8 cellular contexts compared by ENCODE assay signal in genomic region chr5:74766887-74767578, GRCh38.
DNase-seq lines count a peak whose midpoint lies in the region; FAIRE-seq and TF ChIP-seq lines count a peak whose summit lies in the region.

TSS of gene GFM2 (minus strand) at chr5:74767117. CDS start at chr5:74763742, 3,375 bp downstream.
TSS of gene NSA2 (plus strand) at chr5:74767249. CDS start at chr5:74767361, 112 bp downstream.

- TF ChIP-seq POLR2A in H54 (IDR thresholded peaks at IDR 0.05; ENCODE audit: low read depth, low read length) = peak; percentile 30
- peak; percentile 75 for TF ChIP-seq POLR2A in Raji (IDR thresholded peaks at IDR 0.05; ENCODE audit: insufficient read depth, low read depth, low read length)

- H3K36me3 ChIP-seq in Loucy (ENCODE audit: insufficient read depth, low read length) = peaks cover 21% of the 10 kb centered on the region; the same call in 1 of the 2 replicates

- no peaks in the 10 kb centered on the region for H3K27me3 ChIP-seq in Loucy (ENCODE audit: insufficient read depth, low read length, poor library complexity, severe bottlenecking)

- peaks cover 44% of the 10 kb centered on the region for H3K4me1 ChIP-seq in Loucy (ENCODE audit: insufficient read depth, low read length, poor library complexity, severe bottlenecking)

- H3K79me2 ChIP-seq in Loucy (ENCODE audit: insufficient read depth, low read length) = peaks cover 69% of the 10 kb centered on the region

- peak within 1 kb of the TSS; percentile 99 for H2AFZ ChIP-seq in Loucy (ENCODE audit: low read length)

- peak within 1 kb of the TSS; percentile 83 for H3K9ac ChIP-seq in Loucy (ENCODE audit: low read depth, low read length, poor library complexity, severe bottlenecking)

- no peaks in the 10 kb centered on the region for H3F3A ChIP-seq in Loucy (ENCODE audit: low read depth)

- peak within 1 kb of the TSS; percentile 93 to 99 (median 96) for H3K27ac Mint-ChIP-seq in nephron
- H3K27ac Mint-ChIP-seq in stimulated activated naive CD8-positive, alpha-beta T cell treated with anti-CD3 and anti-CD28 coated beads, Interleukin-15, Interleukin-2, amounts not matched to agents 100 ng/mL and 50 ng/mL, for 24 hours = peak within 1 kb of the TSS; percentile 99

- peaks cover 37% of the 10 kb centered on the region for H4K20me1 ChIP-seq in Loucy (ENCODE audit: insufficient read depth, low read length, poor library complexity, severe bottlenecking)

- DNase-seq in EL (peak; percentile 94), H54 (ENCODE audit: insufficient read length, low spot score) (peak; percentile 44), fibroblast of pulmonary artery (ENCODE audit: low read depth) (peak; percentile 96)
- DNase-seq in activated effector memory CD4-positive, alpha-beta T cell treated with Interleukin-2 at 50 U/mL for 16 hours = peak; percentile 92

- H3K36me3 Mint-ChIP-seq in nephron (ENCODE audit: low read depth) = peaks cover 27% of the 10 kb centered on the region
- peaks cover 37% of the 10 kb centered on the region for H3K36me3 Mint-ChIP-seq in stimulated activated naive CD8-positive, alpha-beta T cell treated with anti-CD3 and anti-CD28 coated beads, Interleukin-15, Interleukin-2, amounts not matched to agents 100 ng/mL and 50 ng/mL, for 24 hours (ENCODE audit: low read depth)

- FAIRE-seq in H54 (lab: Jason Lieb, UNC) = peak; percentile 78

- peaks cover 27% of the 10 kb centered on the region for H3K4me1 Mint-ChIP-seq in nephron
- H3K4me1 Mint-ChIP-seq in stimulated activated naive CD8-positive, alpha-beta T cell treated with anti-CD3 and anti-CD28 coated beads, Interleukin-15, Interleukin-2, amounts not matched to agents 100 ng/mL and 50 ng/mL, for 24 hours (ENCODE audit: low read depth) = peaks cover 56% of the 10 kb centered on the region

- TF ChIP-seq CTCF in Loucy (conservative IDR thresholded peaks at IDR 0.05; ENCODE audit: low read length) = no peak
- no peak for TF ChIP-seq CTCF in fibroblast of pulmonary artery (IDR thresholded peaks at IDR 0.05; ENCODE audit: low read length, missing control alignments)
- no peak for TF ChIP-seq CTCF in nephron (IDR thresholded peaks at IDR 0.05; ENCODE audit: unreplicated experiment in 3 of 3)

- no peaks in the 10 kb centered on the region for H3K9me2 ChIP-seq in Loucy (replicated peaks; ENCODE audit: low read depth, low read length)

- H3K9me3 ChIP-seq in Loucy (ENCODE audit: insufficient read depth, low read depth, low read length) = no peaks in the 10 kb centered on the region

- H3K4me3 ChIP-seq in Loucy (ENCODE audit: low read length, poor library complexity, severe bottlenecking) = peak within 1 kb of the TSS; percentile 99
- peak within 1 kb of the TSS; percentile 99 for H3K4me3 ChIP-seq in fibroblast of pulmonary artery (replicated peaks; ENCODE audit: low read depth, low read length)

- H3K4me3 Mint-ChIP-seq in nephron = peak within 1 kb of the TSS; percentile 99 to 100 (median 100)
- peak within 1 kb of the TSS; percentile 100 for H3K4me3 Mint-ChIP-seq in stimulated activated naive CD8-positive, alpha-beta T cell treated with anti-CD3 and anti-CD28 coated beads, Interleukin-15, Interleukin-2, amounts not matched to agents 100 ng/mL and 50 ng/mL, for 24 hours

- H3K4me2 ChIP-seq in Loucy (ENCODE audit: low read depth, low read length, poor library complexity, severe bottlenecking) = peak within 1 kb of the TSS; percentile 99

- H3K9me3 Mint-ChIP-seq in nephron = no peaks in the 10 kb centered on the region
- no peaks in the 10 kb centered on the region for H3K9me3 Mint-ChIP-seq in stimulated activated naive CD8-positive, alpha-beta T cell treated with anti-CD3 and anti-CD28 coated beads, Interleukin-15, Interleukin-2, amounts not matched to agents 100 ng/mL and 50 ng/mL, for 24 hours

- H3K27me3 Mint-ChIP-seq in nephron (ENCODE audit: low read depth) = no peaks in the 10 kb centered on the region
- no peaks in the 10 kb centered on the region for H3K27me3 Mint-ChIP-seq in stimulated activated naive CD8-positive, alpha-beta T cell treated with anti-CD3 and anti-CD28 coated beads, Interleukin-15, Interleukin-2, amounts not matched to agents 100 ng/mL and 50 ng/mL, for 24 hours

Comparison
In these comparisons a context has a peak if more than half of its experiments do, and no peak if none do; other contexts are left out.
1. Peak in every context shown above with its lines: DNase-seq and H3K4me3 ChIP-seq.
2. DNase-seq: peak in every context shown above with its lines; median percentile 96 in fibroblast of pulmonary artery; 94 in EL; 92 in activated effector memory CD4-positive, alpha-beta T cell treated with Interleukin-2 at 50 U/mL for 16 hours; 44 in H54.